In the genomic region with DNA sequence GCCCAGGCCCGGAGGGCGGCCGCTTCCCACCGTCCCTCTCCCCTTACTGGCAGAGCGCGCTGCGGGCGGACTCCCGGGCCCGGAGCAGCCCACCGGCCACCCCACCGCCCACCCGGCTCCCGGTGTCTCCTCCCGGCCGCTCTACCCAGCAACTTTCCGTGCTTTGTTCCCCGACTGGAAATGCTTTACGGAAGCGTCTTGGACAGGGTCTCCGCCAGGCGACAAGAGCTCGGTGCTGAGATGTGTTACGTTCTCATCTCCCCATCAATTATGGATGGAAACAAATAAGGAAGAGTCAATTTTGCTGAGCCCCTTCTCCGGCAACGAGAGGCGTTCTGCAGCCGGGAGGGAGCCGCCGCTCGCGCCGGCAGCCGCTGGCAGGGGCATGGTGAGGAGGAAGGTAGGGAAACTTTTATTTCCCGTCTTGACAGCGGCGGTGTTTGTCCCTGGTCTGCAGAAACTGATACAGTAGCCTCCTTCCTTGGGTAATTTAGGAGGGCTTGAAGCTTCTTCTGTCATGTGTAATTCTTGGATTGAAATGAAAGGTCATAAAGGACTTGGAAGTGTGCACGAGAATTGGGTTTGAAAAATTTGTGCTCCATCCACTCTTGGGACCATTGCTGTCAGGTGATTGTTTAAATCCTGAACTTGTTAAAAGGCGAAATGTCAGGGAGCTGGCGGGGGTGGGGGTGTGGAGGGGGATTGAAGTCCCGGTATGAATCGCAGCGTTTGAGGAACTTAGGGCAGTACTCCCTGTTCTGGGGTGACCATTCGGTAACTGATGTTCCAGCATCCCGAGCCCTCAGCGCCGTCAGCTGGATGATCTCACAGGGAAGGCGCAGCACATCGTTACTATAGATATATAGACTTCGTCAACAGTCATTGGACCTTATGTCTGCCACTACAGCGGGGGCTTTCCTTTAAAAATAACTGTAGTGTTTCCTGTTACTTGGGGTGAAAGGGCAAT, we compare ENCODE assay signal across 8 cellular contexts. TPM values are rescaled to one million over a fixed set of nuclear protein-coding genes. Genes with fewer than 3 reads are reported as not detected.
DNase-seq lines count a peak whose midpoint lies in the region; ATAC-seq and TF ChIP-seq lines count a peak whose summit lies in the region.

No MANE protein-coding gene starts in this region.

- 23 to 27% methylated on average over 23 to 24 of the region's 51 CpGs for WGBS in esophagus squamous epithelium, 2 donors

- no peaks in the 10 kb centered on the region for H3K9me3 ChIP-seq in esophagus squamous epithelium
- H3K9me3 ChIP-seq in mucosa of stomach (ENCODE audit: control insufficient read depth, low read length) = no peaks in the 10 kb centered on the region

- TF ChIP-seq CTCF in natural killer cell (IDR thresholded peaks at IDR 0.05) (no peak), esophagus squamous epithelium (IDR thresholded peaks at IDR 0.05) (no peak)

- H3K36me3 Mint-ChIP-seq in natural killer cell = no peaks in the 10 kb centered on the region
- peaks cover 4% of the 10 kb centered on the region for H3K36me3 Mint-ChIP-seq in natural killer cell treated with Interleukin-12 subunit alpha and Interleukin-12 subunit beta and Interleukin-15 and Interleukin-18, amount 100 ng/mL, for 72 hours

- peak overlapping the region; percentile 42 for H3K9ac ChIP-seq in mucosa of stomach (ENCODE audit: low read length)

- H3K4me3 Mint-ChIP-seq in natural killer cell = peak overlapping the region; percentile 42
- no peak overlapping the region for H3K4me3 Mint-ChIP-seq in natural killer cell treated with Interleukin-12 subunit alpha and Interleukin-12 subunit beta and Interleukin-15 and Interleukin-18, amount 100 ng/mL, for 72 hours

- peak overlapping the region; percentile 50 to 82 (median 61) for H3K4me3 ChIP-seq in esophagus squamous epithelium
- H3K4me3 ChIP-seq in mucosa of stomach (ENCODE audit: low read length) = no peak overlapping the region

- no peak for TF ChIP-seq POLR2A in esophagus squamous epithelium (IDR thresholded peaks at IDR 0.05)

- intact Hi-C loops in natural killer cell (cut with micrococcal nuclease) (no loop called here), esophagus squamous epithelium (cut with DNase I) (loop anchor here (10.0 kb wide), 1 partner anchor 266 kb away; no protein-coding TSS in a partner anchor)

- peaks cover 0 to 69% (median 0%) of the 10 kb centered on the region in 4 donors for H3K27me3 ChIP-seq in esophagus squamous epithelium
- peaks cover 17% of the 10 kb centered on the region for H3K27me3 ChIP-seq in mucosa of stomach (ENCODE audit: control insufficient read depth, insufficient read depth, low read length)

- H3K27ac Mint-ChIP-seq in natural killer cell = no peak overlapping the region
- no peak overlapping the region for H3K27ac Mint-ChIP-seq in natural killer cell treated with Interleukin-12 subunit alpha and Interleukin-12 subunit beta and Interleukin-15 and Interleukin-18, amount 100 ng/mL, for 72 hours

- H3K9me3 Mint-ChIP-seq in natural killer cell = no peaks in the 10 kb centered on the region
- no peaks in the 10 kb centered on the region for H3K9me3 Mint-ChIP-seq in natural killer cell treated with Interleukin-12 subunit alpha and Interleukin-12 subunit beta and Interleukin-15 and Interleukin-18, amount 100 ng/mL, for 72 hours

- H3K27me3 Mint-ChIP-seq in natural killer cell (ENCODE audit: low read depth in 2 of 2) = peaks cover 38 to 73% of the 10 kb centered on the region in 2 donors
- peaks cover 32 to 50% of the 10 kb centered on the region in 2 donors for H3K27me3 Mint-ChIP-seq in natural killer cell treated with Interleukin-12 subunit alpha and Interleukin-12 subunit beta and Interleukin-15 and Interleukin-18, amount 100 ng/mL, for 72 hours

- DNase-seq in natural killer cell (no peak), esophagus squamous epithelium (lab: John Stamatoyannopoulos, UW) (no peak), mesenteric fat pad (ENCODE audit: low spot score) (no peak)
- DNase-seq in natural killer cell treated with Interleukin-12 subunit alpha and Interleukin-12 subunit beta and Interleukin-15 and Interleukin-18, amount 100 ng/mL, for 72 hours (ENCODE audit: low spot score) = no peak
- DNase-seq in activated CD4-positive, CD25-positive, alpha-beta regulatory T cell (lab: John Stamatoyannopoulos, UW) = no peak
- DNase-seq in stimulated activated naive CD4-positive, alpha-beta T cell (lab: John Stamatoyannopoulos, UW) = no peak

- H3K4me1 Mint-ChIP-seq in natural killer cell = peaks cover 4 to 5% of the 10 kb centered on the region in 2 donors
- peaks cover 0 to 10% of the 10 kb centered on the region in 2 donors for H3K4me1 Mint-ChIP-seq in natural killer cell treated with Interleukin-12 subunit alpha and Interleukin-12 subunit beta and Interleukin-15 and Interleukin-18, amount 100 ng/mL, for 72 hours (ENCODE audit: low read depth in 2 of 2)

- H3K4me1 ChIP-seq in esophagus squamous epithelium (peaks cover 5 to 52% (median 7%) of the 10 kb centered on the region in 3 donors), mucosa of stomach (ENCODE audit: control insufficient read depth, insufficient read depth, low read length) (peaks cover 4% of the 10 kb centered on the region)

- peak overlapping the region; percentile 57 to 90 (median 82) for H3K27ac ChIP-seq in esophagus squamous epithelium

- H3K36me3 ChIP-seq in esophagus squamous epithelium (no peaks in the 10 kb centered on the region), mucosa of stomach (ENCODE audit: control insufficient read depth, insufficient read depth, low read length) (no peaks in the 10 kb centered on the region)

- no peak for ATAC-seq in natural killer cell
- no peak for ATAC-seq in natural killer cell treated with Interleukin-12 subunit alpha and Interleukin-12 subunit beta and Interleukin-15 and Interleukin-18, amount 100 ng/mL, for 72 hours
- no peak for ATAC-seq in HG03045 (IDR thresholded peaks at IDR 0.05; ENCODE audit: unreplicated experiment)

RNA-seq across cellular contexts. Expression of a gene that starts 1.5 kb away (rescaled TPM):
- not detected for total RNA-seq in natural killer cell
- not detected for total RNA-seq in natural killer cell treated with Interleukin-12 subunit alpha and Interleukin-12 subunit beta and Interleukin-15 and Interleukin-18, amount 100 ng/mL, for 72 hours
- 1 to 10 TPM in 3 of 4 donors, under 1 TPM in 1; 0.40 to 4.0 (median 1.1) TPM for total RNA-seq in esophagus squamous epithelium
- total RNA-seq in mesenteric fat pad = 4.9 TPM
